Comparison of ENCODE assay signal across 8 cellular contexts in the genomic region with DNA sequence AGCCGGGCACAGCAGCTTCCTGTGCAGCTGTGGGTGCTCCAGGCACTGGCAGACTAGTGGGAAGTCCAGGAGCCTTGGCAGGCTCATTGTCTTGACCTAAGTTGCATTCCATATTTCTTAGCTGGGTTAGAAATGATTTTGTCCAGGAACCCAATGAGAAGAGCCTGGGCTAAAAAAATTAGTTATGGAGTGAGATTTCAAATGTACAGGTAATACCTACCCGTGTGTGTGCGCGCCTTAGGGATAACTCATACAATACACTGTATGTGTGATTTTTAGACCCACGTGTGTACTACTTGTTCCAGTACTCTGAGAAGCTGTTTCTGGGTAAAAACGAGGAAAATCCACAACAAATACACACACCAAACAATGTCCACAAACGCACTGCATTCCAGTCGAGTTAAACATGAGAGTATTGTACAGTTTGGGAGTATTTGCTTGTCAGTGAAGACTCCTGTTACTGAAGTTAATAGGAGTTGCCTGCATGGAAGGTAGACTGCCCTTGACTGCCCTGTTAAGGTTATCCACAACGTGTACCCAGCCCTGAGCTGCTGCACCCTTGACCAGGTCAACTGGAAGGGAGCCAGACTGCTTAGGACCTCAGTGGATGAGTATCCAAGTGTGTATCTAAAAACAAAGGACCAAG.
A peak's percentile ranks its signal among the peaks of the same experiment; 100 is the strongest.
DNase-seq lines count a peak whose midpoint lies in the region; ATAC-seq and TF ChIP-seq lines count a peak whose summit lies in the region.

No MANE protein-coding gene starts in this region.

- CTCF ChIA-PET in RWPE1 (lab: Yijun Ruan, JAX): interaction anchor here (0.5 kb wide), 1 partner anchor 623 kb away, joined by 3 read pairs; no protein-coding TSS in a partner anchor

- POLR2A ChIA-PET in RWPE1 (lab: Yijun Ruan, JAX; ENCODE audit: low non-redundant PET): no interaction called here

- H3K4me3 ChIP-seq in fibroblast of mammary gland (ENCODE audit: control insufficient read depth, low read depth, low read length): peak overlapping the region; percentile 82

- H3K27ac ChIP-seq in RWPE1: peak overlapping the region; percentile 62; the same call in 1 of the 2 replicates

- peaks cover 7% of the 10 kb centered on the region for H3K4me1 ChIP-seq in ES-I3 (ENCODE audit: insufficient read depth, low read length)

- H3K9me3 ChIP-seq in ES-I3 (ENCODE audit: control insufficient read depth, insufficient read depth, low read length): no peaks in the 10 kb centered on the region

- no peak for DNase-seq in RWPE1 (ENCODE audit: low spot score)
- no peak for DNase-seq in fibroblast of mammary gland (ENCODE audit: low read depth)
- DNase-seq in pons (ENCODE audit: low spot score): peak; percentile 77
- DNase-seq in NCI-H2227 (lab: John Stamatoyannopoulos, UW; ENCODE audit: unreplicated experiment): no peak
- DNase-seq in stimulated activated CD8-positive, alpha-beta memory T cell treated with anti-CD3 and anti-CD28 coated beads, Interleukin-4, amount 100 ng/mL, for 48 hours: no peak

- no peak for ATAC-seq in GM21526 (IDR thresholded peaks at IDR 0.05; ENCODE audit: low FRiP score, unreplicated experiment)
- ATAC-seq in GM18858 (IDR thresholded peaks at IDR 0.05; ENCODE audit: unreplicated experiment): no peak

- TF ChIP-seq CTCF in RWPE1 (conservative IDR thresholded peaks at IDR 0.05; ENCODE audit: low read depth) (no peak), fibroblast of mammary gland (conservative IDR thresholded peaks at IDR 0.05; ENCODE audit: control insufficient read depth, insufficient read depth, low read depth, low read length) (no peak)

- H3K36me3 ChIP-seq in ES-I3 (ENCODE audit: insufficient read depth, low read length): no peaks in the 10 kb centered on the region

- H3K9ac ChIP-seq in ES-I3 (ENCODE audit: low read depth, low read length): peak overlapping the region; percentile 93; the same call in 1 of the 2 replicates
